ENCODE assay signal across 33 cellular contexts in the genomic region with DNA sequence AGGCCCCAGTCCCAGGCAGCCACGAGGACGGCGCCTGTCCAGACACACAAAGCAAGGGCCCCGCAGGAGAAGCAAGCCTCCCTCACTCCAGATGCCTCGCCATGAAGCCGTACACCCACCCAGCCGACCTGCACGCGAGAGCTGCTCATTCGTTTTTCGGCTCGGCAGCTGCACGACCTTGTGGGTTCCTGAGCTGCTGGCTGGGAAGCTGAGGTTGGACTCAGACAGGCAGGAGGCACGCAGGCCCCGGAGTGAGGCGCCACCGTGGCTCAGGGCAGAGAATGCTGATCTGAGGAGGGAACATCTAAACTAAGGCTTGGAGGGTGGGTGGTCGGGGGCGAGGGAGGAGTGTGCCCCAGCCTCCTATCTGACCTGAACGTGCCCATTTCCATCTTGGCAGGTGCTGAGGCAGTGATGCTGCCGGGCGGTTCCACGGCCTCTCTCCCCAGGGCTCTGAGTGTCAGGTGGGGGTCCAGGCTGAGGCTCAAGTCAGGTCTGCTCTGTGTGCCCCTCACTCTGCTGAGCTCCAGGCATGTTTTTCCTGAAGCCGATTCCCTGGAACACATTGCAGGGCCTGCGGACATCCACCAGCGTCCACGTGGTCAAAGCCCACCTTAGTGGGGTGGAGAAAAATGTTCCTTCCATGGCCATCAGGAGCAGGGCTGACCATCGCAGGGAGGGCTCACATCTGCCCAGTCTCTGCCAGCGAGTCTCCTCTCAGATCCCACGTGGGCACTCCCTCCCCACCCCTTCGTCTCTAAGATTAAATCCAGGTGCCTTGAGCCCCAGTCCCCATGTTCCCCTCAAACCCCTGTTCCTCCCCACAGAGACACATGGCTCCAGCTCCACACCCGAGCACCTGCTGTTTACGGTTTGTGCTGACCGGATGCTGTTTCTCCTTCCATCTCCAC. TPM values are rescaled to one million over a fixed set of nuclear protein-coding genes. Genes with fewer than 3 reads are reported as not detected.
A peak's percentile ranks its signal among the peaks of the same experiment; 100 is the strongest.
DNase-seq lines count a peak whose midpoint lies in the region; ATAC-seq, FAIRE-seq and TF ChIP-seq lines count a peak whose summit lies in the region.
"Had no signal": no experiment of that assay in that cellular context is flagged by ENCODE, and none has a peak within 500 bp of the region (broad histone marks: within the 10 kb centered on the region; RNA-seq: fewer than 3 reads in every experiment).

No MANE protein-coding gene starts in this region.

- H3K27me3 ChIP-seq in heart right ventricle (peaks cover 0 to 8% (median 4%) of the 10 kb centered on the region in 7 donors), K562 (ENCODE audit: control insufficient read depth in 2 of 2, insufficient read depth in 2 of 2, low read length in 2 of 2) (peaks cover 76 to 92% of the 10 kb centered on the region in 2 experiments), aorta (ENCODE audit: control insufficient read depth in 1 of 2, insufficient read depth in 2 of 2, low read length in 1 of 2) (no peaks in the 10 kb centered on the region)
- H3K27me3 ChIP-seq: MG63, neural progenitor cell had no signal

- POLR2A ChIA-PET in K562 (lab: Yijun Ruan, JAX): interaction anchor here (0.6 kb wide), 1 partner anchor 109 kb away, joined by 3 read pairs; no protein-coding TSS in a partner anchor

- H3K4me2 ChIP-seq in K562 (ENCODE audit: insufficient read depth, low read length): no peak overlapping the region
- H3K4me2 ChIP-seq: neural progenitor cell, SK-N-SH had no signal

- H3K79me2 ChIP-seq in K562 (ENCODE audit: control insufficient read depth, insufficient read depth, low read length): no peaks in the 10 kb centered on the region

- H4K20me1 ChIP-seq in K562 (replicated peaks; ENCODE audit: control insufficient read depth, insufficient read depth, low read length): peaks cover 26% of the 10 kb centered on the region

- no peak for TF ChIP-seq RAD21 in K562 (CRISPR knock-in tag; conservative IDR thresholded peaks at IDR 0.05 in 1 of 2, IDR thresholded peaks at IDR 0.05 in 1 of 2)

- CTCF ChIA-PET in K562 (lab: Yijun Ruan, JAX; ENCODE audit: low intra/inter-chr PET ratio): interaction anchor here (0.6 kb wide), 1 partner anchor 100 kb away, joined by 3 read pairs; no protein-coding TSS in a partner anchor

- DNase-seq in Right ventricle myocardium superior (peak; percentile 30), heart right ventricle (no peak), K562 (ENCODE audit: extremely low read depth in 1 of 4, low spot score in 3 of 4) (no peak), mucosa of gallbladder (ENCODE audit: low spot score) (peak; percentile 10), aorta (peak; percentile 38 to 73), ecto neural progenitor cell (ENCODE audit: low spot score) (no peak), nucleus accumbens (lab: John Stamatoyannopoulos, UW) (no peak)
- DNase-seq: activated CD4-positive, alpha-beta memory T cell treated with anti-CD3 and anti-CD28 coated beads for 36 hours; activated CD4-positive, alpha-beta T cell treated with anti-CD3 and anti-CD28 coated beads for 1 hour; activated naive CD4-positive, alpha-beta T cell; activated T-cell treated with anti-CD3 and anti-CD28 coated beads, Interleukin-2, amount 50 U/mL, for 72 hours; CD4-positive, alpha-beta T cell; central memory CD4-positive, alpha-beta T cell; DND-41; esophagus squamous epithelium; foreskin keratinocyte; GF-D8; GM23248; KG1; MG63; NCI-H1105 treated with DMSO at 0.1 percent for 48 hours; NCI-H187 treated with DMSO at 0.1 percent for 48 hours; NCI-H2171; NCI-H510A treated with DMSO at 0.1 percent for 48 hours; OCI-M1; SK-N-SH; stimulated activated CD4-positive, alpha-beta T cell treated with anti-CD3 and anti-CD28 coated beads, Interleukin-12 subunit alpha, Interleukin-12 subunit beta, amount 100 ng/mL, for 4 hours; stimulated activated CD4-positive, alpha-beta T cell treated with anti-CD3 and anti-CD28 coated beads, Interleukin-2, amount 100 ng/mL, for 48 hours had no signal

- no peaks in the 10 kb centered on the region for H3K36me3 ChIP-seq in heart right ventricle
- no peaks in the 10 kb centered on the region for H3K36me3 ChIP-seq in K562 (ENCODE audit: control insufficient read depth, insufficient read depth, low read length)
- H3K36me3 ChIP-seq in aorta (ENCODE audit: control insufficient read depth in 1 of 2, insufficient read depth in 2 of 2, low read length in 1 of 2): no peaks in the 10 kb centered on the region
- H3K36me3 ChIP-seq: esophagus squamous epithelium, MG63, neural progenitor cell, transverse colon had no signal

- peaks cover 6% of the 10 kb centered on the region for H3K9me1 ChIP-seq in K562 (ENCODE audit: control insufficient read depth, insufficient read depth, low read length)

- in situ Hi-C loops in K562 (cut with MboI): no loop called here

- H3K4me1 ChIP-seq in heart right ventricle: peaks cover 0 to 25% (median 8%) of the 10 kb centered on the region in 9 donors
- peaks cover 0 to 16% of the 10 kb centered on the region in 2 experiments; a peak in 1 of 5 replicates for H3K4me1 ChIP-seq in K562 (replicated peaks in 1 of 2; ENCODE audit: control insufficient read depth in 2 of 2, insufficient read depth in 2 of 2, low read length in 2 of 2)
- H3K4me1 ChIP-seq in aorta (ENCODE audit: control insufficient read depth in 1 of 2, insufficient read depth in 2 of 2, low read length in 2 of 2): no peaks in the 10 kb centered on the region
- H3K4me1 ChIP-seq: foreskin keratinocyte, neural progenitor cell had no signal

- H3K9me3 ChIP-seq in heart right ventricle (no peaks in the 10 kb centered on the region), K562 (replicated peaks; ENCODE audit: control insufficient read depth, insufficient read depth, low read depth, low read length) (no peaks in the 10 kb centered on the region), aorta (ENCODE audit: control insufficient read depth, low read length) (no peaks in the 10 kb centered on the region)
- H3K9me3 ChIP-seq: esophagus squamous epithelium, MG63, SK-N-SH, transverse colon had no signal

- no peak for TF ChIP-seq POLR2A in K562 (conservative IDR thresholded peaks at IDR 0.05)

- 0 out of 4 replicates have a peak overlapping the region, but pooled peaks of 1 of the 2 experiments have one; percentile 17 for H3K9ac ChIP-seq in K562 (ENCODE audit: insufficient read depth in 1 of 2, low read depth in 2 of 2, low read length in 2 of 2)
- H3K9ac ChIP-seq: GM23248, neural progenitor cell, SK-N-SH had no signal

- H2AFZ ChIP-seq in K562 (ENCODE audit: low read depth, low read length): no peak overlapping the region
- H2AFZ ChIP-seq: GM23248, neural progenitor cell had no signal

- no TSS peak for BruUV-seq in K562 (replicated peaks; lab: Mats Ljungman, UMichigan)

- no peak for FAIRE-seq in K562 (lab: Jason Lieb, UNC)
- FAIRE-seq: D721Med, TTC549 had no signal

- H3K27ac ChIP-seq in heart right ventricle: no peak overlapping the region
- H3K27ac ChIP-seq in K562 (ENCODE audit: extremely low read depth, low read depth, low read length): no peak overlapping the region
- H3K27ac ChIP-seq in aorta (ENCODE audit: low read depth in 1 of 2, low read length in 2 of 2): no peak overlapping the region
- H3K27ac ChIP-seq: esophagus squamous epithelium, foreskin keratinocyte, GM23248, neural progenitor cell, transverse colon had no signal

- TF ChIP-seq CTCF in heart right ventricle (IDR thresholded peaks at IDR 0.05) (no peak), K562 (IDR thresholded peaks at IDR 0.05 in 2 of 3, conservative IDR thresholded peaks at IDR 0.05 in 1 of 3; ENCODE audit: insufficient read depth in 2 of 3, low read depth in 1 of 3, low read length in 3 of 3) (no peak)

- intact Hi-C loops in Right ventricle myocardium superior (cut with DNase I): no loop called here
- intact Hi-C loops in heart right ventricle (cut with DNase I): no loop called here
- intact Hi-C loops in K562 (cut with micrococcal nuclease): no loop called here
- intact Hi-C loops in aorta (cut with DNase I): no loop called here

- 86% methylated on average over 34 of the region's 34 CpGs for WGBS in heart right ventricle, 2 donors
- WGBS in K562 (ENCODE audit: insufficient coverage, low coverage, missing lambda C conversion rate): under 1% methylated on average over 34 of the region's 34 CpGs
- WGBS in aorta, 2 donors: 80 to 82% methylated on average over 34 of the region's 34 CpGs

- no peak for ATAC-seq in Right ventricle myocardium superior (ENCODE audit: poor library complexity)
- no peak for ATAC-seq in heart right ventricle
- ATAC-seq in K562: peak; percentile 15; the same call in 1 of the 3 replicates
- no peak for ATAC-seq in aorta (ENCODE audit: low FRiP score)
- no peak for ATAC-seq in GM21447 (IDR thresholded peaks at IDR 0.05; ENCODE audit: unreplicated experiment)
- ATAC-seq: activated T-cell treated with anti-CD3 and anti-CD28 coated beads, Interleukin-2, amount 50 U/mL, for 72 hours; foreskin keratinocyte had no signal

- H3K4me3 ChIP-seq in heart right ventricle: no peak overlapping the region
- no peak overlapping the region for H3K4me3 ChIP-seq in K562
- H3K4me3 ChIP-seq in aorta (ENCODE audit: low read length in 2 of 2): no peak overlapping the region
- H3K4me3 ChIP-seq: esophagus squamous epithelium, GM23248, MG63, neural progenitor cell, transverse colon had no signal

- TF ChIP-seq EP300 in K562 (IDR thresholded peaks at IDR 0.05; ENCODE audit: low read length): no peak

TF ChIP-seq in K562, 482 proteins besides CTCF, POLR2A, EP300 and RAD21:
- TF ChIP-seq POU5F1 (IDR thresholded peaks at IDR 0.05; ENCODE audit: borderline replicate concordance, low read depth, low read length, partially characterized antibody): no peak

RNA-seq across cellular contexts. Expression of a gene that starts 28.1 kb away (rescaled TPM):
- total RNA-seq in Right ventricle myocardium superior (23.4 TPM), heart right ventricle (10 to 100 TPM; 12.4 to 59.8 (median 19.2) TPM), K562 (2014; rRNA removed) (not detected in 2 replicates), K562 (2014; rRNA removed; fragmentation: Illumina TruSeq; extraction: Trizol) (not detected in 2 replicates), K562 (2015; rRNA removed; fragmentation: Illumina TruSeq; extraction: Trizol) (not detected in 2 replicates), K562 (2021) (0.09 and 0.20 TPM in 2 replicates), mucosa of gallbladder (99.2 TPM), aorta (100 to 1,000 TPM in 1 of 2 donors, 10 to 100 TPM in 1; 88.3 to 104 TPM)
- polyA plus RNA-seq in heart right ventricle (10 to 100 TPM; 12.7 to 24.0 TPM), K562 (2011; rRNA removed) (not detected in 2 replicates), K562 (2014; fragmentation: Illumina TruSeq; extraction: Trizol) (not detected in 2 replicates), K562 (2014; fragmentation: Nextera tagmentation; extraction: Ambion mirVana) (not detected), K562 (2014; rRNA removed) (not detected in 2 replicates), aorta (10 to 100 TPM; 11.3 to 26.6 TPM)
- not detected in 2 replicates for total RNA-seq in K562 (2011; cell fraction: chromatin; rRNA removed; ENCODE audit: low replicate concordance)
- total RNA-seq in K562 (2011; cell fraction: nucleolus; rRNA removed): not detected in 2 replicates
- total RNA-seq in K562 (2011; cell fraction: nucleoplasm; rRNA removed): not detected in 2 replicates
- not detected in 2 replicates for polyA plus RNA-seq in K562 (2011; cell fraction: cytosol; rRNA removed)
- polyA plus RNA-seq in K562 (2011; cell fraction: nucleus; rRNA removed): not detected in 2 replicates
- polyA plus RNA-seq in K562 (2012): not detected in 2 replicates
- polyA minus RNA-seq in K562 (2011; rRNA and poly(A)+ RNA removed): not detected in 2 replicates
- 0.64 TPM in 1 of 2 replicates, not detected in the other for polyA minus RNA-seq in K562 (2011; cell fraction: cytosol; rRNA and poly(A)+ RNA removed)
- polyA minus RNA-seq in K562 (2011; cell fraction: nucleus; rRNA and poly(A)+ RNA removed): not detected in 2 replicates

Comparison
In these comparisons a context has a peak if more than half of its experiments do, and no peak if none do; other contexts are left out.
1. DNase-seq: peak in Right ventricle myocardium superior (single experiment), mucosa of gallbladder (single experiment) and aorta (2 of 2); none in heart right ventricle (0 of 2), K562 (0 of 4), ecto neural progenitor cell (single experiment) and nucleus accumbens (0 of 56).
2. RNA of a gene that starts 28.1 kb away (total RNA-seq): 88.3 to 104 TPM in aorta, 99.2 TPM in mucosa of gallbladder (single experiment), 23.4 TPM in Right ventricle myocardium superior (single experiment) and 12.4 to 59.8 TPM in heart right ventricle; 0.09 to 0.20 TPM in K562; every median in the first group is over 4 times any median in the second.